Comparison of ENCODE assay signal across 8 cellular contexts in genomic region chr11:46617451-46618314, GRCh38. TPM values are rescaled to one million over a fixed set of nuclear protein-coding genes. Genes with fewer than 3 reads are reported as not detected.
DNase-seq lines count a peak whose midpoint lies in the region; ATAC-seq and TF ChIP-seq lines count a peak whose summit lies in the region.

TSS of gene ATG13 (plus strand) at chr11:46617553. CDS start at chr11:46644292, 26,739 bp downstream.

- 1% methylated on average over 29 of the region's 52 CpGs; no CpG with 5 or more reads in 1 of the 2 experiments for WGBS in IMR-90 (ENCODE audit: extremely low coverage in 2 of 2, insufficient read length in 1 of 2), 2 experiments

- TSS peak; percentile 68 for BruUV-seq in IMR-90 (replicated peaks; lab: Mats Ljungman, UMichigan)

- H3K27me3 ChIP-seq in IMR-90 (ENCODE audit: control insufficient read depth, insufficient read depth, low read length) (no peaks in the 10 kb centered on the region), neural cell (ENCODE audit: insufficient read depth, low read depth, low read length) (no peaks in the 10 kb centered on the region)

- H3K14ac ChIP-seq in IMR-90 (replicated peaks; ENCODE audit: low read depth, low read length), result peak within 1 kb of the TSS; percentile 98

- peak within 1 kb of the TSS; percentile 85 for H4K5ac ChIP-seq in IMR-90 (ENCODE audit: low read depth, low read length)

- peak within 1 kb of the TSS; percentile 97 for H2AFZ ChIP-seq in IMR-90 (replicated peaks; ENCODE audit: low read length, poor library complexity)
- peak within 1 kb of the TSS; percentile 90 for H2AFZ ChIP-seq in neural cell (ENCODE audit: low read depth, low read length)

- dilution Hi-C loops in IMR-90 (cut with HindIII; ENCODE audit: low sequenced_read_pairs, unreplicated experiment), result no loop called here

- H3K4me2 ChIP-seq in IMR-90 (ENCODE audit: low read depth, low read length) (peak within 1 kb of the TSS; percentile 98), neural cell (ENCODE audit: low read length) (peak within 1 kb of the TSS; percentile 100)

- H3K4me1 Mint-ChIP-seq in stimulated activated naive CD8-positive, alpha-beta T cell treated with anti-CD3 and anti-CD28 coated beads, Interleukin-15, amount 100 ng/mL, for 72 hours, result peaks cover 56% of the 10 kb centered on the region

- peak within 1 kb of the TSS; percentile 100 for H3K27ac Mint-ChIP-seq in stimulated activated naive CD8-positive, alpha-beta T cell treated with anti-CD3 and anti-CD28 coated beads, Interleukin-15, amount 100 ng/mL, for 72 hours

- ATAC-seq in GM21528 (IDR thresholded peaks at IDR 0.05; ENCODE audit: low FRiP score, unreplicated experiment) (peak; percentile 64), IMR-90 (ENCODE audit: low read depth) (peak; percentile 86)
- peak; percentile 79 for ATAC-seq in stimulated activated naive CD8-positive, alpha-beta T cell treated with anti-CD3 and anti-CD28 coated beads, Interleukin-15, amount 100 ng/mL, for 72 hours

- H2BK15ac ChIP-seq in IMR-90 (ENCODE audit: low read depth, low read length), result peak within 1 kb of the TSS; percentile 68; the same call in 1 of the 3 replicates

- H3K79me2 ChIP-seq in neural cell (replicated peaks; ENCODE audit: insufficient read depth, low read length), result peaks cover 27% of the 10 kb centered on the region

- POLR2A ChIA-PET in IMR-90 (lab: Charles Lee; ENCODE audit: unreplicated experiment), result no interaction called here

- H2BK120ac ChIP-seq in IMR-90 (ENCODE audit: low read depth, low read length), result peak within 1 kb of the TSS; percentile 98

- peak within 1 kb of the TSS; percentile 95 to 100 for H4K8ac ChIP-seq in IMR-90 (ENCODE audit: low read depth in 2 of 2, low read length in 2 of 2)

- H3K9me3 Mint-ChIP-seq in stimulated activated naive CD8-positive, alpha-beta T cell treated with anti-CD3 and anti-CD28 coated beads, Interleukin-15, amount 100 ng/mL, for 72 hours, result no peaks in the 10 kb centered on the region

- H3K4me1 ChIP-seq in IMR-90 (ENCODE audit: control insufficient read depth, insufficient read depth, low read length), result peaks cover 5% of the 10 kb centered on the region; the same call in 1 of the 2 replicates

- no peaks in the 10 kb centered on the region for H3F3A ChIP-seq in neural cell (ENCODE audit: insufficient read depth, low read length, poor library complexity, severe bottlenecking)

- CTCF ChIA-PET in IMR-90 (lab: Yijun Ruan, JAX), result interaction anchor here (0.6 to 1.3 kb wide), 6 partner anchors 10 to 229 kb away, joined by 3 to 6 read pairs (median 3); no protein-coding TSS in a partner anchor

- peak within 1 kb of the TSS; percentile 89 for H4K91ac ChIP-seq in IMR-90 (ENCODE audit: insufficient read depth, low read depth, low read length)

- H3K9ac ChIP-seq in IMR-90 (ENCODE audit: low read depth, low read length) (peak within 1 kb of the TSS; percentile 91), neural cell (ENCODE audit: low read length) (peak within 1 kb of the TSS; percentile 85)

- H3K79me1 ChIP-seq in IMR-90 (ENCODE audit: low read depth in 1 of 2, low read length in 2 of 2), result peaks cover 16 to 47% of the 10 kb centered on the region in 2 experiments

- no peaks in the 10 kb centered on the region for H3K27me3 Mint-ChIP-seq in stimulated activated naive CD8-positive, alpha-beta T cell treated with anti-CD3 and anti-CD28 coated beads, Interleukin-15, amount 100 ng/mL, for 72 hours

- H3K23ac ChIP-seq in IMR-90 (ENCODE audit: low read depth, low read length), result peak within 1 kb of the TSS; percentile 95

- peak; percentile 63 for TF ChIP-seq RAD21 in IMR-90 (IDR thresholded peaks at IDR 0.05; ENCODE audit: low read length)
- peak; percentile 68 for TF ChIP-seq RAD21 in neural cell (conservative IDR thresholded peaks at IDR 0.05)

- peak within 1 kb of the TSS; percentile 97 to 99 for H3K4me3 Mint-ChIP-seq in stimulated activated naive CD8-positive, alpha-beta T cell treated with anti-CD3 and anti-CD28 coated beads, Interleukin-15, amount 100 ng/mL, for 72 hours

- DNase-seq in DMS53 treated with DMSO at 0.1 percent for 48 hours (lab: John Stamatoyannopoulos, UW; ENCODE audit: unreplicated experiment) (peak; percentile 11), IMR-90 (peak; percentile 67), RPMI8226 (peak; percentile 87), fibroblast of the aortic adventitia (ENCODE audit: low read depth) (peak; percentile 89)
- DNase-seq in activated T-helper 9 cell treated with anti-CD3 and anti-CD28 coated beads, Interleukin-2, amount 50 U/mL, for 16 hours (ENCODE audit: low read depth), result peak; percentile 76
- DNase-seq in stimulated activated naive CD8-positive, alpha-beta T cell treated with anti-CD3 and anti-CD28 coated beads, Interleukin-15, amount 100 ng/mL, for 72 hours, result peak; percentile 80 to 86

- H4K20me1 ChIP-seq in IMR-90 (ENCODE audit: insufficient read depth, low read length) (no peaks in the 10 kb centered on the region), neural cell (ENCODE audit: insufficient read depth) (no peaks in the 10 kb centered on the region)

- peak within 1 kb of the TSS; percentile 83; the same call in 1 of the 2 replicates for H2AK5ac ChIP-seq in IMR-90 (ENCODE audit: low read depth, low read length)

- H3K9me2 ChIP-seq in neural cell (ENCODE audit: insufficient read depth, low read length), result no peaks in the 10 kb centered on the region

- TF ChIP-seq POLR2A in IMR-90 (IDR thresholded peaks at IDR 0.05; ENCODE audit: low read depth, low read length), result peak; percentile 68

- H3K4me3 ChIP-seq in IMR-90 (ENCODE audit: insufficient read depth, low read depth, low read length) (peak within 1 kb of the TSS; percentile 90), fibroblast of the aortic adventitia (ENCODE audit: low read depth, low read length) (peak within 1 kb of the TSS; percentile 98), neural cell (ENCODE audit: low read length) (peak within 1 kb of the TSS; percentile 72)

- no peak for TF ChIP-seq EP300 in neural cell (conservative IDR thresholded peaks at IDR 0.05; ENCODE audit: poor library complexity, severe bottlenecking)

- intact Hi-C loops in IMR-90 (cut with micrococcal nuclease), result loop anchor here (1.0 kb wide), 1 partner anchor 228 kb away; no protein-coding TSS in a partner anchor

- TF ChIP-seq CTCF in IMR-90 (conservative IDR thresholded peaks at IDR 0.05; ENCODE audit: low read depth, low read length), result peak; percentile 72
- TF ChIP-seq CTCF in fibroblast of the aortic adventitia (IDR thresholded peaks at IDR 0.05; ENCODE audit: insufficient read depth, low read length), result peak; percentile 89
- TF ChIP-seq CTCF in neural cell (IDR thresholded peaks at IDR 0.05; ENCODE audit: poor library complexity, severe bottlenecking), result peak; percentile 90

- peak within 1 kb of the TSS; percentile 96; the same call in 1 of the 2 replicates for H2BK20ac ChIP-seq in IMR-90 (ENCODE audit: low read depth, low read length)

- H3K18ac ChIP-seq in IMR-90 (ENCODE audit: low read depth, low read length), result peak within 1 kb of the TSS; percentile 84

- in situ Hi-C loops in IMR-90 (cut with MboI; ENCODE audit: low sequenced_read_pairs), result no loop called here

- H2AK9ac ChIP-seq in IMR-90 (replicated peaks; ENCODE audit: low read depth, low read length, poor library complexity), result peak within 1 kb of the TSS; percentile 90

- H3K36me3 ChIP-seq in IMR-90 (ENCODE audit: control insufficient read depth, insufficient read depth, low read length) (peaks cover 1% of the 10 kb centered on the region; the same call in 1 of the 2 replicates), neural cell (ENCODE audit: insufficient read depth, low read length) (no peaks in the 10 kb centered on the region)

- H3K9me3 ChIP-seq in IMR-90 (ENCODE audit: control insufficient read depth, insufficient read depth, low read length) (no peaks in the 10 kb centered on the region), neural cell (ENCODE audit: low read length) (no peaks in the 10 kb centered on the region)

- peak within 1 kb of the TSS; percentile 82 for H3K27ac ChIP-seq in IMR-90 (ENCODE audit: insufficient read depth, low read length)
- H3K27ac ChIP-seq in neural cell (ENCODE audit: low read length), result peak within 1 kb of the TSS; percentile 89

- H2BK5ac ChIP-seq in IMR-90 (ENCODE audit: low read depth, low read length, poor library complexity, severe bottlenecking), result peak within 1 kb of the TSS; percentile 95

- peak within 1 kb of the TSS; percentile 98 for H3K4ac ChIP-seq in IMR-90 (ENCODE audit: low read depth, low read length)

- H3K9me1 ChIP-seq in IMR-90 (ENCODE audit: insufficient read depth, low read length), result peaks cover 6% of the 10 kb centered on the region; the same call in 1 of the 2 replicates

- H3K56ac ChIP-seq in IMR-90 (ENCODE audit: extremely low read depth, insufficient read depth, low read length), result peak within 1 kb of the TSS; percentile 100

TF ChIP-seq in IMR-90, 13 proteins besides CTCF, POLR2A, EP300 and RAD21:
- TF ChIP-seq NFE2L2 (IDR thresholded peaks at IDR 0.05; ENCODE audit: low read depth, low read length), result no peak
- TF ChIP-seq CHD1 (IDR thresholded peaks at IDR 0.05; ENCODE audit: low read depth, low read length), result 0 out of 2 replicates have a peak, but pooled peaks have one; percentile 89
- peak; percentile 56 for TF ChIP-seq SMC3 (IDR thresholded peaks at IDR 0.05; ENCODE audit: low read depth, low read length)
- no peak for TF ChIP-seq RFX5 (IDR thresholded peaks at IDR 0.05; ENCODE audit: low read depth, low read length)
- TF ChIP-seq MAZ (IDR thresholded peaks at IDR 0.05; ENCODE audit: borderline replicate concordance, low read depth, low read length), result peak; percentile 42; the same call in 1 of the 2 replicates
TF ChIP-seq in IMR-90: peak in this region for 3.

TF ChIP-seq in neural cell, 6 proteins besides CTCF, POLR2A, EP300 and RAD21 (continues in another document):
- TF ChIP-seq SMC3 (conservative IDR thresholded peaks at IDR 0.05; ENCODE audit: poor library complexity) (peak; percentile 73), MXI1 (conservative IDR thresholded peaks at IDR 0.05; ENCODE audit: poor library complexity, severe bottlenecking) (peak; percentile 23), EZH2 (IDR thresholded peaks at IDR 0.05; ENCODE audit: borderline replicate concordance, insufficient read depth, low read length, poor library complexity, severe bottlenecking) (no peak)

RNA-seq across cellular contexts. Expression of gene ATG13, which starts in this region (rescaled TPM):
- 32.2 and 43.0 TPM in 2 replicates for total RNA-seq in IMR-90 (2012; rRNA removed)
- 49.7 and 56.2 TPM in 2 replicates for polyA plus RNA-seq in IMR-90 (2012; rRNA removed)
- polyA plus RNA-seq in IMR-90 (2012; cell fraction: cytosol; rRNA removed), result 37.6 and 46.1 TPM in 2 replicates
- polyA plus RNA-seq in IMR-90 (2012; cell fraction: nucleus; rRNA removed; ENCODE audit: low replicate concordance), result 62.8 and 74.0 TPM in 2 replicates
- total RNA-seq in fibroblast of the aortic adventitia (ENCODE audit: low replicate concordance), result 58.8 and 152 TPM in 2 replicates
- 21.1 and 28.5 TPM in 2 replicates for polyA plus RNA-seq in neural cell
- 54.8 and 59.4 TPM in 2 replicates for polyA minus RNA-seq in neural cell

Comparison
In these comparisons a context has a peak if more than half of its experiments do, and no peak if none do; other contexts are left out.
1. Peak in every context shown above with its lines: DNase-seq, ATAC-seq, H3K4me3 ChIP-seq and H3K27ac ChIP-seq.
2. DNase-seq: peak in every context shown above with its lines; median percentile 89 in fibroblast of the aortic adventitia; 87 in RPMI8226; 83 in stimulated activated naive CD8-positive, alpha-beta T cell treated with anti-CD3 and anti-CD28 coated beads, Interleukin-15, amount 100 ng/mL, for 72 hours; 76 in activated T-helper 9 cell treated with anti-CD3 and anti-CD28 coated beads, Interleukin-2, amount 50 U/mL, for 16 hours; 67 in IMR-90; 11 in DMS53 treated with DMSO at 0.1 percent for 48 hours.